In the genomic region with DNA sequence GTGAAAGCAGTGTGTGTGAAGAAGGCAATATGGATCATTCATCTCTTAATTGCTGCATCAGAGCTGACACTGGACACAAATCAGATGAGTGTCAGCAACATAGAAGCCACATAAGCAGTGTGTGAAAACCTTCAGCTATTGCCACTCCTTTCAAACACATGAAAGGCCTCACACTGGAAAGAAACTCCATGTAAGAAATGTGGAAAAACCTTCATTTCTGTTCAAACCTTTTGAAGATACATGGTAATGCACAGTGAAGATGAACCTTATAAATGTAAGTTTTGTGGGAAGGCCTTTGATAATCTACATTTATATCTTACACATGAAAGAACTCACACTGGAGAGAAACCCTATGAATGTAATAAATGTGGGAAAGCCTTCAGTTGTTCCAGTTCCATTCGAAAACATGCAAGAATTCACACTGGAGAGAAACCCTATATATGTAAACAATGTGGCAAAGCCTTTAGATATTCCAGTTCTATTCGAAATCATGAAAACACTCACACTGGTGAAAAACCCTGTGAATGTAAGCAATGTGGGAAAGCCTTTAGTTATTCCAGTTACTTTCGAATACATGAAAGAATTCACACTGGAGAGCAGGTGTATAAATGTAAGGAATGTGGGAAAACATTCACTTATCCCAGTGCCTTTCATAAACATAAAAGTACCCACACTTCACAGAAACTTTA, we compare ENCODE assay signal across 1 cellular context.
TF ChIP-seq lines count a peak whose summit lies in the region.

No MANE protein-coding gene starts in this region.

TF ChIP-seq in HepG2, 621 proteins besides CTCF, POLR2A, EP300 and RAD21:
- no peak for TF ChIP-seq ZBTB20 (CRISPR knock-in tag; IDR thresholded peaks at IDR 0.05; ENCODE audit: borderline replicate concordance, low read depth)
- TF ChIP-seq, protein P1, sequence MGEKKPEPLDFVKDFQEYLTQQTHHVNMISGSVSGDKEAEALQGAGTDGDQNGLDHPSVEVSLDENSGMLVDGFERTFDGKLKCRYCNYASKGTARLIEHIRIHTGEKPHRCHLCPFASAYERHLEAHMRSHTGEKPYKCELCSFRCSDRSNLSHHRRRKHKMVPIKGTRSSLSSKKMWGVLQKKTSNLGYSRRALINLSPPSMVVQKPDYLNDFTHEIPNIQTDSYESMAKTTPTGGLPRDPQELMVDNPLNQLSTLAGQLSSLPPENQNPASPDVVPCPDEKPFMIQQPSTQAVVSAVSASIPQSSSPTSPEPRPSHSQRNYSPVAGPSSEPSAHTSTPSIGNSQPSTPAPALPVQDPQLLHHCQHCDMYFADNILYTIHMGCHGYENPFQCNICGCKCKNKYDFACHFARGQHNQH (CRISPR knock-in tag; IDR thresholded peaks at IDR 0.05) = no peak
- no peak for TF ChIP-seq NR3C1 (CRISPR knock-in tag; IDR thresholded peaks at IDR 0.05)
- TF ChIP-seq HDAC2 (CRISPR knock-in tag; IDR thresholded peaks at IDR 0.05) = no peak
- no peak for TF ChIP-seq ZNF460 (CRISPR knock-in tag; IDR thresholded peaks at IDR 0.05; ENCODE audit: borderline replicate concordance)
- TF ChIP-seq, protein P2, sequence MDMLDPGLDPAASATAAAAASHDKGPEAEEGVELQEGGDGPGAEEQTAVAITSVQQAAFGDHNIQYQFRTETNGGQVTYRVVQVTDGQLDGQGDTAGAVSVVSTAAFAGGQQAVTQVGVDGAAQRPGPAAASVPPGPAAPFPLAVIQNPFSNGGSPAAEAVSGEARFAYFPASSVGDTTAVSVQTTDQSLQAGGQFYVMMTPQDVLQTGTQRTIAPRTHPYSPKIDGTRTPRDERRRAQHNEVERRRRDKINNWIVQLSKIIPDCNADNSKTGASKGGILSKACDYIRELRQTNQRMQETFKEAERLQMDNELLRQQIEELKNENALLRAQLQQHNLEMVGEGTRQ (IDR thresholded peaks at IDR 0.05; ENCODE audit: low read depth, low read length) = no peak
- TF ChIP-seq, protein P2 (CRISPR knock-in tag; IDR thresholded peaks at IDR 0.05; ENCODE audit: borderline replicate concordance) = no peak
